In genomic region chr11:117143390-117143789, GRCh38 we compare ENCODE assay signal across 8 cellular contexts. TPM values are rescaled to one million over a fixed set of nuclear protein-coding genes. Genes with fewer than 3 reads are reported as not detected.
DNase-seq lines count a peak whose midpoint lies in the region; ATAC-seq and TF ChIP-seq lines count a peak whose summit lies in the region.

No MANE protein-coding gene starts in this region.

- H4K20me1 ChIP-seq in PC-9 (ENCODE audit: insufficient read depth) = peaks cover 38% of the 10 kb centered on the region

- peak overlapping the region; percentile 99 for H2AFZ ChIP-seq in PC-9

- ATAC-seq in right cardiac atrium = peak; percentile 49 to 57
- ATAC-seq in psoas muscle = peak; percentile 41 to 60 (median 54)
- ATAC-seq in HG02763 (IDR thresholded peaks at IDR 0.05; ENCODE audit: unreplicated experiment) = no peak
- ATAC-seq in HG02623 (IDR thresholded peaks at IDR 0.05; ENCODE audit: unreplicated experiment) = no peak

- intact Hi-C loops in PC-9 (cut with micrococcal nuclease; ENCODE audit: unreplicated experiment) = loop anchor here (2.0 kb wide), 1 partner anchor 17 kb away; no protein-coding TSS in a partner anchor
- intact Hi-C loops in ascending aorta (cut with DNase I) = loop anchor here (1.0 kb wide), 1 partner anchor 355 kb away; the partner anchor contains the start of gene ZPR1
- intact Hi-C loops in right cardiac atrium (cut with DNase I) = no loop called here
- intact Hi-C loops in psoas muscle (cut with DNase I) = no loop called here

- CTCF ChIA-PET in PC-9 (lab: Charles Lee) = interaction anchor here (0.7 kb wide), 1 partner anchor 287 kb away, joined by 9 read pairs; no protein-coding TSS in a partner anchor

- H3K9me3 ChIP-seq in PC-9 (ENCODE audit: insufficient read depth, low read depth) = no peaks in the 10 kb centered on the region
- H3K9me3 ChIP-seq in ascending aorta = no peaks in the 10 kb centered on the region
- H3K9me3 ChIP-seq in right cardiac atrium (ENCODE audit: control insufficient read depth, low read length) = no peaks in the 10 kb centered on the region
- H3K9me3 ChIP-seq in psoas muscle = no peaks in the 10 kb centered on the region

- WGBS in right cardiac atrium = 3% methylated on average over 5 of the region's 5 CpGs
- 4 to 10% (median 5%) methylated on average over 5 of the region's 5 CpGs for WGBS in psoas muscle, 3 donors

- H3K4me2 ChIP-seq in PC-9 = peak overlapping the region; percentile 86

- peaks cover 10% of the 10 kb centered on the region for H3F3A ChIP-seq in PC-9 (ENCODE audit: insufficient read depth, low read depth)

- H3K9me2 ChIP-seq in PC-9 (ENCODE audit: insufficient read depth) = no peaks in the 10 kb centered on the region

- BruUV-seq in PC-9 (replicated peaks; lab: Mats Ljungman, UMichigan) = no TSS peak

- H3K27ac ChIP-seq in PC-9 (no peak overlapping the region), ascending aorta (peak overlapping the region; percentile 91 to 95), right cardiac atrium (ENCODE audit: low read length) (peak overlapping the region; percentile 90), psoas muscle (peak overlapping the region; percentile 87)

- H3K36me3 ChIP-seq in PC-9 (ENCODE audit: low read depth) = peaks cover 22% of the 10 kb centered on the region
- H3K36me3 ChIP-seq in ascending aorta = peaks cover 6 to 18% of the 10 kb centered on the region in 2 donors
- peaks cover 0 to 14% of the 10 kb centered on the region in 2 donors for H3K36me3 ChIP-seq in psoas muscle (ENCODE audit: insufficient read depth in 1 of 2, low read depth in 1 of 2)

- TF ChIP-seq CTCF in PC-9 (conservative IDR thresholded peaks at IDR 0.05) (no peak), ascending aorta (IDR thresholded peaks at IDR 0.05) (no peak), psoas muscle (IDR thresholded peaks at IDR 0.05) (no peak)

- H3K27me3 ChIP-seq in PC-9 (ENCODE audit: insufficient read depth, low read depth) = no peaks in the 10 kb centered on the region
- no peaks in the 10 kb centered on the region for H3K27me3 ChIP-seq in ascending aorta
- H3K27me3 ChIP-seq in right cardiac atrium (ENCODE audit: control insufficient read depth, insufficient read depth) = no peaks in the 10 kb centered on the region
- no peaks in the 10 kb centered on the region for H3K27me3 ChIP-seq in psoas muscle (ENCODE audit: insufficient read depth in 3 of 3, low read length in 2 of 3)

- H3K79me2 ChIP-seq in PC-9 (ENCODE audit: low read depth) = peaks cover 41% of the 10 kb centered on the region

- DNase-seq in EL (peak; percentile 46), HK-2 (ENCODE audit: unreplicated experiment) (peak; percentile 7), PC-9 (peak in 1 of 2 experiments; percentile 8), ascending aorta (ENCODE audit: low spot score in 2 of 2) (peak in 1 of 2 donors; percentile 71), right cardiac atrium (peak; percentile 58 to 82 (median 68)), psoas muscle (peak; percentile 34 to 72)

- H3K4me1 ChIP-seq in PC-9 (replicated peaks; ENCODE audit: insufficient read depth) (peaks cover 13% of the 10 kb centered on the region), ascending aorta (peaks cover 3 to 18% of the 10 kb centered on the region in 2 donors), right cardiac atrium (ENCODE audit: control insufficient read depth, insufficient read depth, low read length) (peaks cover 3% of the 10 kb centered on the region), psoas muscle (peaks cover 28% of the 10 kb centered on the region)

- H3K4me3 ChIP-seq in PC-9 (peak overlapping the region; percentile 85), ascending aorta (peak overlapping the region; percentile 92 to 98), right cardiac atrium (ENCODE audit: low read length) (peak overlapping the region; percentile 81), psoas muscle (peak overlapping the region; percentile 98)

- POLR2A ChIA-PET in PC-9 (lab: Charles Lee; ENCODE audit: unreplicated experiment) = interaction anchor here (0.7 kb wide), 2 partner anchors 41 to 120 kb away, joined by 22 to 24 read pairs; no protein-coding TSS in a partner anchor

RNA-seq across cellular contexts. Expression of gene PAFAH1B2, which starts 0.7 kb away (rescaled TPM):
- total RNA-seq in PC-9 (2021) = 83.7 and 91.3 TPM in 2 replicates
- total RNA-seq in ascending aorta = 60.7 TPM
- total RNA-seq in right cardiac atrium = 10 to 100 TPM; 52.6 to 68.1 (median 57.5) TPM
- 20.4 TPM for polyA plus RNA-seq in right cardiac atrium
- 10 to 100 TPM; 30.8 to 46.3 (median 35.7) TPM for total RNA-seq in psoas muscle
- polyA plus RNA-seq in psoas muscle = 10 to 100 TPM; 13.0 to 25.4 (median 17.4) TPM

RNA-seq across cellular contexts. Expression of gene SIDT2, which starts 35.2 kb away (rescaled TPM):
- 20.1 and 20.3 TPM in 2 replicates for total RNA-seq in PC-9 (2021)
- total RNA-seq in ascending aorta = 45.4 TPM
- total RNA-seq in right cardiac atrium = 10 to 100 TPM; 34.6 to 57.4 (median 40.8) TPM
- 28.6 TPM for polyA plus RNA-seq in right cardiac atrium
- total RNA-seq in psoas muscle = 10 to 100 TPM; 12.6 to 22.8 (median 19.9) TPM
- polyA plus RNA-seq in psoas muscle = 10 to 100 TPM in 1 of 3 donors, 1 to 10 TPM in 2; 7.1 to 10.5 (median 7.3) TPM

RNA-seq across cellular contexts. Expression of gene SIK3, which starts 45.2 kb away (rescaled TPM):
- 28.6 and 30.2 TPM in 2 replicates for total RNA-seq in PC-9 (2021)
- total RNA-seq in ascending aorta = 22.5 TPM
- total RNA-seq in right cardiac atrium = 10 to 100 TPM; 34.2 to 46.6 (median 36.9) TPM
- polyA plus RNA-seq in right cardiac atrium = 13.4 TPM
- 10 to 100 TPM; 39.8 to 47.4 (median 42.8) TPM for total RNA-seq in psoas muscle
- polyA plus RNA-seq in psoas muscle = 10 to 100 TPM; 16.3 to 22.2 (median 18.8) TPM

RNA-seq across cellular contexts. Expression of gene TAGLN, which starts 55.8 kb away (rescaled TPM):
- total RNA-seq in PC-9 (2021) (11.0 and 16.9 TPM in 2 replicates), ascending aorta (6,542 TPM), right cardiac atrium (1,000 to 10,000 TPM in 1 of 4 donors, 100 to 1,000 TPM in 3; 414 to 1,307 (median 766) TPM), psoas muscle (10 to 100 TPM; 36.2 to 73.0 (median 51.7) TPM)
- polyA plus RNA-seq in right cardiac atrium (987 TPM), psoas muscle (100 to 1,000 TPM in 2 of 3 donors, 10 to 100 TPM in 1; 86.5 to 140 (median 117) TPM)

Comparison
In these comparisons a context has a peak if more than half of its experiments do, and no peak if none do; other contexts are left out.
1. ATAC-seq: peak in right cardiac atrium (2 of 2) and psoas muscle (4 of 4); none in HG02763 (single experiment) and HG02623 (single experiment).
2. intact Hi-C loops: an anchor here in PC-9 (2.0 kb wide) and ascending aorta (1.0 kb wide); none called in right cardiac atrium and psoas muscle.
3. Peak in every context shown above with its lines, with median percentiles within 50 percentile points of each other: H3K4me3 ChIP-seq.